23 cellular contexts compared by ENCODE assay signal in genomic region chr19:29560313-29561075, GRCh38. TPM values are rescaled to one million over a fixed set of nuclear protein-coding genes. Genes with fewer than 3 reads are reported as not detected.
"Had no signal": no experiment of that assay in that cellular context is flagged by ENCODE, and none has a peak within 500 bp of the region (broad histone marks: within the 10 kb centered on the region; RNA-seq: fewer than 3 reads in every experiment).

No MANE protein-coding gene starts in this region.

- FAIRE-seq: colon, TTC549 had no signal

- H3K9me3 ChIP-seq: neutrophil had no signal

- H3K4me3 Mint-ChIP-seq: activated CD4-positive, alpha-beta memory T cell treated with anti-CD3 and anti-CD28 coated beads, Interleukin-2, amount 10 ng/mL, durations not matched to agents 7 days and 5 days; natural killer cell; stimulated activated naive CD8-positive, alpha-beta T cell treated with anti-CD3 and anti-CD28 coated beads, Interleukin-15, Interleukin-2, amounts not matched to agents 100 ng/mL and 50 ng/mL, for 24 hours; WTC11 had no signal

- H3K27me3 ChIP-seq: upper lobe of left lung had no signal

- DNase-seq: activated CD4-positive, alpha-beta memory T cell treated with anti-CD3 and anti-CD28 coated beads, Interleukin-2, amount 10 ng/mL, durations not matched to agents 7 days and 5 days; activated CD4-positive, alpha-beta T cell treated with anti-CD3 and anti-CD28 coated beads for 4 hours; activated gamma-delta T cell; activated T-cell treated with anti-CD3 and anti-CD28 coated beads, Interleukin-2, amount 50 U/mL, for 48 hours; hippocampal formation; mesenchymal stem cell; natural killer cell; stimulated activated CD4-positive, alpha-beta T cell treated with anti-CD3 and anti-CD28 coated beads, Interleukin-15, amount 100 ng/mL, for 24 hours; stimulated activated CD4-positive, alpha-beta T cell treated with anti-CD3 and anti-CD28 coated beads, Interleukin-4, amount 100 ng/mL, for 24 hours; upper lobe of left lung had no signal

- H3K36me3 Mint-ChIP-seq: natural killer cell had no signal

- H3K4me1 ChIP-seq: esophagus muscularis mucosa, upper lobe of left lung had no signal

- H3K27ac Mint-ChIP-seq: activated CD4-positive, alpha-beta memory T cell treated with anti-CD3 and anti-CD28 coated beads, Interleukin-2, amount 10 ng/mL, durations not matched to agents 7 days and 5 days; activated naive CD4-positive, alpha-beta T cell treated with anti-CD3 and anti-CD28 coated beads, Interleukin-2, amount 50 U/mL, for 72 hours; natural killer cell; stimulated activated naive CD8-positive, alpha-beta T cell treated with anti-CD3 and anti-CD28 coated beads, Interleukin-15, Interleukin-2, amounts not matched to agents 100 ng/mL and 50 ng/mL, for 24 hours; WTC11 had no signal

- H3K36me3 ChIP-seq: cardiac muscle cell, esophagus muscularis mucosa, neutrophil, upper lobe of left lung had no signal

- H3K27ac ChIP-seq: cardiac muscle cell, esophagus muscularis mucosa, neutrophil, skin epidermis, upper lobe of left lung had no signal

- H3K4me1 Mint-ChIP-seq: natural killer cell had no signal

- H3K4me3 ChIP-seq: cardiac muscle cell, esophagus muscularis mucosa, skin epidermis, upper lobe of left lung had no signal

RNA-seq across cellular contexts. Expression of gene VSTM2B, which starts 34.7 kb away (rescaled TPM):
- total RNA-seq: activated CD4-positive, alpha-beta memory T cell treated with anti-CD3 and anti-CD28 coated beads, Interleukin-2, amount 10 ng/mL, durations not matched to agents 7 days and 5 days; glomerular endothelial cell; kidney epithelial cell; liver; natural killer cell; T-helper 2 cell treated with Interferon-gamma antibody and Interleukin-4, amounts not matched to agents 100 ng/mL and 5 ng/mL, for 36 hours; upper lobe of left lung had no signal
- polyA plus RNA-seq: cardiac muscle cell, liver had no signal
